8 cellular contexts compared by ENCODE assay signal in genomic region chr9:33044162-33044673, GRCh38. TPM values are rescaled to one million over a fixed set of nuclear protein-coding genes. Genes with fewer than 3 reads are reported as not detected.
DNase-seq lines count a peak whose midpoint lies in the region; ATAC-seq, FAIRE-seq and TF ChIP-seq lines count a peak whose summit lies in the region.

No MANE protein-coding gene starts in this region.

- H3K27me3 Mint-ChIP-seq in HFFc6 (ENCODE audit: insufficient read depth) (no peaks in the 10 kb centered on the region; the same call in 1 of the 2 replicates), T-helper 17 cell (no peaks in the 10 kb centered on the region), astrocyte (ENCODE audit: low read depth, unreplicated experiment) (no peaks in the 10 kb centered on the region)

- ATAC-seq in T-helper 17 cell (peak; percentile 71), right cardiac atrium (peak; percentile 96), aorta (ENCODE audit: low FRiP score) (peak; percentile 93)

- H3K4me1 Mint-ChIP-seq in HFFc6 (ENCODE audit: low read depth) (peaks cover 19% of the 10 kb centered on the region), T-helper 17 cell (peaks cover 15% of the 10 kb centered on the region), astrocyte (ENCODE audit: low read depth, unreplicated experiment) (peaks cover 7% of the 10 kb centered on the region)

- TF ChIP-seq CTCF in GM06990 (IDR thresholded peaks at IDR 0.05; ENCODE audit: insufficient read depth, low read length, poor library complexity, severe bottlenecking), result no peak
- TF ChIP-seq CTCF in HFFc6 (IDR thresholded peaks at IDR 0.05), result no peak
- TF ChIP-seq CTCF in astrocyte (IDR thresholded peaks at IDR 0.05; ENCODE audit: insufficient read depth, low read depth, low read length), result no peak
- no peak for TF ChIP-seq CTCF in prostate gland (IDR thresholded peaks at IDR 0.05)

- no peaks in the 10 kb centered on the region for H3K79me2 ChIP-seq in astrocyte (ENCODE audit: insufficient read depth, low read length)

- H3K4me1 ChIP-seq in astrocyte (ENCODE audit: insufficient read depth, low read length), result peaks cover 15% of the 10 kb centered on the region
- peaks cover 2% of the 10 kb centered on the region for H3K4me1 ChIP-seq in right cardiac atrium (ENCODE audit: control insufficient read depth, insufficient read depth, low read length)
- no peaks in the 10 kb centered on the region for H3K4me1 ChIP-seq in prostate gland (replicated peaks)
- H3K4me1 ChIP-seq in aorta (ENCODE audit: control insufficient read depth in 1 of 2, insufficient read depth in 2 of 2, low read length in 2 of 2), result peaks cover 0 to 4% of the 10 kb centered on the region in 2 donors

- H3K36me3 Mint-ChIP-seq in HFFc6 (ENCODE audit: low read depth) (peaks cover 14% of the 10 kb centered on the region; the same call in 1 of the 2 replicates), T-helper 17 cell (ENCODE audit: low read depth) (peaks cover 3% of the 10 kb centered on the region), astrocyte (ENCODE audit: low read depth, unreplicated experiment) (peaks cover 7% of the 10 kb centered on the region)

- H3K4me2 ChIP-seq in astrocyte (ENCODE audit: low read length), result peak overlapping the region; percentile 88

- no peaks in the 10 kb centered on the region for H3K27me3 ChIP-seq in GM06990 (replicated peaks; ENCODE audit: control insufficient read depth, insufficient read depth, low read length)
- no peaks in the 10 kb centered on the region for H3K27me3 ChIP-seq in astrocyte (ENCODE audit: insufficient read depth, low read length)
- H3K27me3 ChIP-seq in right cardiac atrium (ENCODE audit: control insufficient read depth, insufficient read depth), result no peaks in the 10 kb centered on the region
- no peaks in the 10 kb centered on the region for H3K27me3 ChIP-seq in prostate gland (replicated peaks; ENCODE audit: insufficient read depth)
- H3K27me3 ChIP-seq in aorta (ENCODE audit: control insufficient read depth in 1 of 2, insufficient read depth in 2 of 2, low read length in 1 of 2), result no peaks in the 10 kb centered on the region

- H3K36me3 ChIP-seq in GM06990 (ENCODE audit: control insufficient read depth, insufficient read depth, low read length) (no peaks in the 10 kb centered on the region; the same call in none of the 2 replicates), astrocyte (ENCODE audit: insufficient read depth, low read length) (peaks cover 31% of the 10 kb centered on the region), prostate gland (peaks cover 0 to 9% of the 10 kb centered on the region in 2 donors), aorta (ENCODE audit: control insufficient read depth in 1 of 2, insufficient read depth in 2 of 2, low read length in 1 of 2) (peaks cover 2 to 6% of the 10 kb centered on the region in 2 donors)

- H3K27ac ChIP-seq in astrocyte (ENCODE audit: low read depth, low read length) (peak overlapping the region; percentile 88), right cardiac atrium (ENCODE audit: low read length) (peak overlapping the region; percentile 98), prostate gland (peak overlapping the region; percentile 89 to 98), aorta (ENCODE audit: low read depth in 1 of 2, low read length in 2 of 2) (peak overlapping the region; percentile 54 to 78)

- intact Hi-C loops in right cardiac atrium (cut with DNase I) (no loop called here), prostate gland (cut with DNase I) (no loop called here), aorta (cut with DNase I) (no loop called here)

- peak overlapping the region; percentile 87 for H3K4me3 Mint-ChIP-seq in HFFc6
- peak overlapping the region; percentile 86 for H3K4me3 Mint-ChIP-seq in T-helper 17 cell
- peak overlapping the region; percentile 83 for H3K4me3 Mint-ChIP-seq in astrocyte (ENCODE audit: unreplicated experiment)

- H3K9me3 ChIP-seq in T-helper 17 cell (ENCODE audit: control insufficient read depth, low read length, poor library complexity, severe bottlenecking), result no peaks in the 10 kb centered on the region
- no peaks in the 10 kb centered on the region for H3K9me3 ChIP-seq in astrocyte (ENCODE audit: insufficient read depth, low read depth, low read length)
- no peaks in the 10 kb centered on the region for H3K9me3 ChIP-seq in right cardiac atrium (ENCODE audit: control insufficient read depth, low read length)
- no peaks in the 10 kb centered on the region for H3K9me3 ChIP-seq in prostate gland
- H3K9me3 ChIP-seq in aorta (ENCODE audit: control insufficient read depth, low read length), result no peaks in the 10 kb centered on the region

- peak overlapping the region; percentile 80 for H3K27ac Mint-ChIP-seq in HFFc6
- H3K27ac Mint-ChIP-seq in T-helper 17 cell, result peak overlapping the region; percentile 91
- H3K27ac Mint-ChIP-seq in astrocyte (ENCODE audit: unreplicated experiment), result peak overlapping the region; percentile 91

- H2AFZ ChIP-seq in astrocyte (ENCODE audit: low read depth, low read length), result peak overlapping the region; percentile 74

- WGBS in right cardiac atrium, result under 1% methylated on average over 41 of the region's 41 CpGs
- WGBS in prostate gland, result 0% methylated on average over 39 of the region's 41 CpGs
- WGBS in aorta, 2 donors, result 0% methylated on average over 41 of the region's 41 CpGs

- no peaks in the 10 kb centered on the region for H3K9me3 Mint-ChIP-seq in HFFc6
- no peaks in the 10 kb centered on the region for H3K9me3 Mint-ChIP-seq in astrocyte (ENCODE audit: unreplicated experiment)

- DNase-seq in GM06990 (ENCODE audit: extremely low read depth, insufficient read length), result peak; percentile 83
- DNase-seq in HFFc6, result peak; percentile 74
- peak; percentile 69 to 88 (median 87) for DNase-seq in NCI-H1417 (lab: John Stamatoyannopoulos, UW)
- DNase-seq in T-helper 17 cell, result peak; percentile 41 to 50 (median 47)
- peak; percentile 92 for DNase-seq in astrocyte (ENCODE audit: low read depth)
- peak; percentile 93 to 96 (median 93) for DNase-seq in right cardiac atrium
- DNase-seq in prostate gland (ENCODE audit: low spot score), result peak; percentile 87
- DNase-seq in aorta, result peak; percentile 94 to 95

- H4K20me1 ChIP-seq in astrocyte (ENCODE audit: insufficient read depth, low read length), result peaks cover 4% of the 10 kb centered on the region

- no peak for FAIRE-seq in astrocyte (lab: Jason Lieb, UNC)

- H3K4me3 ChIP-seq in GM06990 (replicated peaks; ENCODE audit: low read depth, low read length) (peak overlapping the region; percentile 75), astrocyte (ENCODE audit: insufficient read depth, low read depth, low read length) (peak overlapping the region; percentile 78), right cardiac atrium (ENCODE audit: low read length) (peak overlapping the region; percentile 89), prostate gland (peak overlapping the region; percentile 51 to 54), aorta (ENCODE audit: low read length in 2 of 2) (peak overlapping the region; percentile 20 to 38)

- peak; percentile 42 for TF ChIP-seq POLR2A in prostate gland (IDR thresholded peaks at IDR 0.05)

- H3K9ac ChIP-seq in astrocyte (ENCODE audit: low read length), result peak overlapping the region; percentile 83

RNA-seq across cellular contexts. Expression of gene DNAJA1, which starts 19.1 kb away (rescaled TPM):
- total RNA-seq in HFFc6 (2021; fragmentation: NEBNext Ultra II Directional; extraction: Animal tissue kit (Norgen Biotek cat#: 25700)), result 100 to 1,000 TPM; 118 to 171 (median 140) TPM
- total RNA-seq in T-helper 17 cell (100 to 1,000 TPM; 216 to 292 TPM), astrocyte (256 and 277 TPM in 2 replicates), right cardiac atrium (100 to 1,000 TPM in 2 of 4 donors, 10 to 100 TPM in 2; 63.7 to 119 (median 91.2) TPM), prostate gland (100 to 1,000 TPM in 1 of 2 donors, 10 to 100 TPM in 1; 99.4 to 116 TPM), aorta (100 to 1,000 TPM in 1 of 2 donors, 10 to 100 TPM in 1; 89.8 to 101 TPM)
- polyA plus RNA-seq in right cardiac atrium (72.2 TPM), aorta (10 to 100 TPM; 39.5 to 78.1 TPM)

RNA-seq across cellular contexts. Expression of gene SMU1, which starts 32.3 kb away (rescaled TPM):
- 10 to 100 TPM; 20.3 to 22.1 (median 21.6) TPM for total RNA-seq in HFFc6 (2021; fragmentation: NEBNext Ultra II Directional; extraction: Animal tissue kit (Norgen Biotek cat#: 25700))
- 10 to 100 TPM; 20.6 to 21.2 TPM for total RNA-seq in T-helper 17 cell
- 21.5 and 22.9 TPM in 2 replicates for total RNA-seq in astrocyte
- total RNA-seq in right cardiac atrium, result 10 to 100 TPM; 16.6 to 17.3 (median 17.0) TPM
- 9.4 TPM for polyA plus RNA-seq in right cardiac atrium
- 10 to 100 TPM; 18.4 to 19.1 TPM for total RNA-seq in prostate gland
- 10 to 100 TPM; 15.8 to 18.7 TPM for total RNA-seq in aorta
- 1 to 10 TPM; 8.3 to 8.5 TPM for polyA plus RNA-seq in aorta

RNA-seq across cellular contexts. Expression of gene APTX, which starts 42.8 kb away (rescaled TPM):
- total RNA-seq in HFFc6 (2021; fragmentation: NEBNext Ultra II Directional; extraction: Animal tissue kit (Norgen Biotek cat#: 25700)), result 10 to 100 TPM; 29.1 to 34.9 (median 33.3) TPM
- 10 to 100 TPM; 19.2 to 20.3 TPM for total RNA-seq in T-helper 17 cell
- 37.3 and 37.8 TPM in 2 replicates for total RNA-seq in astrocyte
- total RNA-seq in right cardiac atrium, result 10 to 100 TPM; 15.7 to 16.8 (median 16.3) TPM
- polyA plus RNA-seq in right cardiac atrium, result 17.1 TPM
- 10 to 100 TPM; 23.2 to 34.8 TPM for total RNA-seq in prostate gland
- 10 to 100 TPM; 20.8 to 24.1 TPM for total RNA-seq in aorta
- polyA plus RNA-seq in aorta, result 10 to 100 TPM; 32.0 to 34.9 TPM

Comparison
In these comparisons a context has a peak if more than half of its experiments do, and no peak if none do; other contexts are left out.
1. Peak in every context shown above with its lines: DNase-seq, ATAC-seq, H3K4me3 ChIP-seq and H3K27ac ChIP-seq.
2. H3K4me3 ChIP-seq: peak in every context shown above with its lines; median percentile 89 in right cardiac atrium; 78 in astrocyte; 75 in GM06990; 52 in prostate gland; 29 in aorta.